8 cellular contexts compared by ENCODE assay signal in genomic region chr16:9091867-9092281, GRCh38. TPM values are rescaled to one million over a fixed set of nuclear protein-coding genes. Genes with fewer than 3 reads are reported as not detected.
DNase-seq lines count a peak whose midpoint lies in the region; ATAC-seq, FAIRE-seq and TF ChIP-seq lines count a peak whose summit lies in the region.

No MANE protein-coding gene starts in this region.

- no peak overlapping the region for H2AFZ ChIP-seq in astrocyte (ENCODE audit: low read depth, low read length)

- peak overlapping the region; percentile 94 for H3K4me2 ChIP-seq in astrocyte (ENCODE audit: low read length)

- H3K9me3 Mint-ChIP-seq in astrocyte (ENCODE audit: unreplicated experiment) (no peaks in the 10 kb centered on the region), immature natural killer cell (no peaks in the 10 kb centered on the region)

- peaks cover 54% of the 10 kb centered on the region for H3K79me2 ChIP-seq in astrocyte (ENCODE audit: insufficient read depth, low read length)

- H3K4me1 Mint-ChIP-seq in astrocyte (ENCODE audit: low read depth, unreplicated experiment) = peaks cover 15% of the 10 kb centered on the region
- H3K4me1 Mint-ChIP-seq in immature natural killer cell = peaks cover 49% of the 10 kb centered on the region in 2 donors

- DNase-seq in NCI-H1092 treated with DMSO at 0.1 percent for 48 hours (lab: John Stamatoyannopoulos, UW) = peak; percentile 29
- no peak for DNase-seq in NCI-H1092 (lab: John Stamatoyannopoulos, UW)
- peak; percentile 16 for DNase-seq in RKO (ENCODE audit: low spot score)
- no peak for DNase-seq in astrocyte (ENCODE audit: low read depth)
- peak in 2 of 3 donors; percentile 45 to 51 for DNase-seq in immature natural killer cell
- peak; percentile 44 for DNase-seq in stimulated activated CD4-positive, alpha-beta T cell treated with anti-CD3 and anti-CD28 coated beads, Interleukin-12 subunit alpha, Interleukin-12 subunit beta, amount 100 ng/mL, for 4 hours
- no peak for DNase-seq in hepatic stellate cell (ENCODE audit: low spot score)

- H3K27me3 Mint-ChIP-seq in astrocyte (ENCODE audit: low read depth, unreplicated experiment) = no peaks in the 10 kb centered on the region
- peaks cover 13 to 27% (median 20%) of the 10 kb centered on the region in 3 donors for H3K27me3 Mint-ChIP-seq in immature natural killer cell (ENCODE audit: low read depth in 3 of 3)

- peak overlapping the region; percentile 80 for H3K4me3 ChIP-seq in astrocyte (ENCODE audit: insufficient read depth, low read depth, low read length)

- H3K9me3 ChIP-seq in astrocyte (ENCODE audit: insufficient read depth, low read depth, low read length) = no peaks in the 10 kb centered on the region

- peaks cover 23% of the 10 kb centered on the region for H3K4me1 ChIP-seq in astrocyte (ENCODE audit: insufficient read depth, low read length)

- peaks cover 9% of the 10 kb centered on the region for H3K36me3 ChIP-seq in astrocyte (ENCODE audit: insufficient read depth, low read length)

- peak overlapping the region; percentile 91 for H3K9ac ChIP-seq in astrocyte (ENCODE audit: low read length)

- peaks cover 44% of the 10 kb centered on the region for H4K20me1 ChIP-seq in astrocyte (ENCODE audit: insufficient read depth, low read length)

- no peak for FAIRE-seq in astrocyte (lab: Jason Lieb, UNC)

- H3K27me3 ChIP-seq in astrocyte (ENCODE audit: insufficient read depth, low read length) = no peaks in the 10 kb centered on the region

- no peak overlapping the region for H3K27ac Mint-ChIP-seq in astrocyte (ENCODE audit: unreplicated experiment)
- peak overlapping the region in 4 of 6 donors; percentile 7 to 94 (median 62) for H3K27ac Mint-ChIP-seq in immature natural killer cell

- TF ChIP-seq CTCF in astrocyte (IDR thresholded peaks at IDR 0.05; ENCODE audit: insufficient read depth, low read depth, low read length) = no peak

- H3K36me3 Mint-ChIP-seq in astrocyte (ENCODE audit: low read depth, unreplicated experiment) (peaks cover 18% of the 10 kb centered on the region), immature natural killer cell (peaks cover 8 to 15% (median 15%) of the 10 kb centered on the region in 3 donors)

- H3K27ac ChIP-seq in astrocyte (ENCODE audit: low read depth, low read length) = peak overlapping the region; percentile 89

- peak; percentile 13 for ATAC-seq in HG02798 (IDR thresholded peaks at IDR 0.05; ENCODE audit: poor library complexity, unreplicated experiment)

- H3K4me3 Mint-ChIP-seq in astrocyte (ENCODE audit: unreplicated experiment) (peak overlapping the region; percentile 76), immature natural killer cell (peak overlapping the region; percentile 35 to 91 (median 67))

RNA-seq across cellular contexts. Expression of gene HAPSTR1, which starts 0.4 kb away (rescaled TPM):
- 97.7 and 99.5 TPM in 2 replicates for total RNA-seq in astrocyte
- polyA plus RNA-seq in immature natural killer cell = 10 to 100 TPM in 1 of 3 donors, 1 to 10 TPM in 2; 4.9 to 20.2 (median 6.1) TPM

Comparison
In these comparisons a context has a peak if more than half of its experiments do, and no peak if none do; other contexts are left out.
1. DNase-seq: peak in NCI-H1092 treated with DMSO at 0.1 percent for 48 hours (single experiment), RKO (single experiment), immature natural killer cell (2 of 3) and stimulated activated CD4-positive, alpha-beta T cell treated with anti-CD3 and anti-CD28 coated beads, Interleukin-12 subunit alpha, Interleukin-12 subunit beta, amount 100 ng/mL, for 4 hours (single experiment); none in NCI-H1092 (single experiment), astrocyte (single experiment) and hepatic stellate cell (single experiment).